ENCODE assay signal across 10 cellular contexts in genomic region chr1:53413175-53414001, GRCh38. TPM values are rescaled to one million over a fixed set of nuclear protein-coding genes. Genes with fewer than 3 reads are reported as not detected.
A peak's percentile ranks its signal among the peaks of the same experiment; 100 is the strongest.
DNase-seq lines count a peak whose midpoint lies in the region; ATAC-seq, FAIRE-seq and TF ChIP-seq lines count a peak whose summit lies in the region.
"Had no signal": no experiment of that assay in that cellular context is flagged by ENCODE, and none has a peak within 500 bp of the region (broad histone marks: within the 10 kb centered on the region; RNA-seq: fewer than 3 reads in every experiment).

No MANE protein-coding gene starts in this region.

- H3K36me3 ChIP-seq in pancreas = no peaks in the 10 kb centered on the region

- FAIRE-seq in pancreas (lab: Jason Lieb, UNC) = no peak

- DNase-seq in DMS53 (lab: John Stamatoyannopoulos, UW) (peak; percentile 64), DMS53 treated with DMSO at 0.1 percent for 48 hours (lab: John Stamatoyannopoulos, UW; ENCODE audit: unreplicated experiment) (no peak), T-helper 22 cell (ENCODE audit: low read depth) (peak; percentile 52), brain pericyte (ENCODE audit: low read depth, low spot score) (peak; percentile 62), pancreas (no peak), NCI-H2171 treated with DMSO at 0.1 percent for 48 hours (lab: John Stamatoyannopoulos, UW) (no peak), NCI-H2196 treated with DMSO at 0.1 percent for 48 hours (lab: John Stamatoyannopoulos, UW; ENCODE audit: unreplicated experiment) (no peak)

- H3K4me1 ChIP-seq in pancreas = no peaks in the 10 kb centered on the region

- H3K9me3 ChIP-seq in pancreas = no peaks in the 10 kb centered on the region

- peak; percentile 40 to 53 (median 49) for ATAC-seq in pancreas
- ATAC-seq in GM21737 (IDR thresholded peaks at IDR 0.05; ENCODE audit: unreplicated experiment) = no peak

- 67 to 73% methylated on average over 8 of the region's 8 CpGs for WGBS in pancreas, 2 donors

- peak overlapping the region in 1 of 4 donors; percentile 35 for H3K27ac ChIP-seq in pancreas
- H3K27ac ChIP-seq: 22Rv1 had no signal

- no peak for TF ChIP-seq CTCF in pancreas (IDR thresholded peaks at IDR 0.05)

- H3K4me3 ChIP-seq in pancreas = no peak overlapping the region

- intact Hi-C loops in pancreas (cut with DNase I) = no loop called here

- no peaks in the 10 kb centered on the region for H3K27me3 ChIP-seq in pancreas

RNA-seq across cellular contexts. Expression of gene DMRTB1, which starts 45.8 kb away (rescaled TPM):
- not detected for total RNA-seq in pancreas
- not detected for polyA plus RNA-seq in pancreas
- total RNA-seq: urinary bladder had no signal
- polyA plus RNA-seq: urinary bladder had no signal

Comparison
In these comparisons a context has a peak if more than half of its experiments do, and no peak if none do; other contexts are left out.
1. DNase-seq: peak in DMS53 (single experiment), T-helper 22 cell (single experiment) and brain pericyte (single experiment); none in DMS53 treated with DMSO at 0.1 percent for 48 hours (single experiment), pancreas (0 of 6), NCI-H2171 treated with DMSO at 0.1 percent for 48 hours (single experiment) and NCI-H2196 treated with DMSO at 0.1 percent for 48 hours (single experiment).